ENCODE assay signal across 40 cellular contexts in genomic region chr12:30603129-30603528, GRCh38.
"Had no signal": no experiment of that assay in that cellular context is flagged by ENCODE, and none has a peak within 500 bp of the region (broad histone marks: within the 10 kb centered on the region; RNA-seq: fewer than 3 reads in every experiment).

No MANE protein-coding gene starts in this region.

- H3K36me3 ChIP-seq: adrenal gland, ascending aorta, brain microvascular endothelial cell, breast epithelium, cardiac muscle cell, colonic mucosa had no signal

- H3K27ac Mint-ChIP-seq: activated naive CD4-positive, alpha-beta T cell treated with anti-CD3 and anti-CD28 coated beads for 36 hours; activated naive CD4-positive, alpha-beta T cell treated with anti-CD3 and anti-CD28 coated beads, Interleukin-2, amount 10 ng/mL, durations not matched to agents 7 days and 5 days; activated naive CD4-positive, alpha-beta T cell treated with anti-CD3 and anti-CD28 coated beads, Interleukin-2, amount 50 U/mL, for 24 hours; activated naive CD4-positive, alpha-beta T cell treated with anti-CD3 and anti-CD28 coated beads, Interleukin-2, amount 50 U/mL, for 72 hours; activated naive CD8-positive, alpha-beta T cell; activated naive CD8-positive, alpha-beta T cell treated with anti-CD3 and anti-CD28 coated beads for 36 hours; activated naive CD8-positive, alpha-beta T cell treated with anti-CD3 and anti-CD28 coated beads, Interleukin-2, amount 10 ng/mL, durations not matched to agents 7 days and 5 days; activated naive CD8-positive, alpha-beta T cell treated with anti-CD3 and anti-CD28 coated beads, Interleukin-2, amount 50 U/mL, for 24 hours; activated T-cell treated with anti-CD3 and anti-CD28 coated beads, Interleukin-2, amount 50 U/mL, for 72 hours; activated T-helper 1 cell treated with anti-CD3 and anti-CD28 coated beads, Interleukin-12 subunit alpha, Interleukin-12 subunit beta, Interleukin-2, Interleukin-4 antibody, amounts not matched to agents 30 ng/mL and 10 ng/mL and 1 ng/mL, durations not matched to agents 14 hours and 24 hours and 36 hours; activated T-helper 17 cell treated with anti-CD3 and anti-CD28 coated beads, Interleukin-2, amount 50 U/mL, for 72 hours; activated T-helper 2 cell treated with anti-CD3 and anti-CD28 coated beads, Interferon-gamma antibody, Interleukin-2, Interleukin-4, amounts not matched to agents 10 μg/mL and 5 μg/mL and 100 μg/mL, durations not matched to agents 14 hours and 24 hours and 36 hours; brain had no signal

- H3K27me3 Mint-ChIP-seq: activated naive CD4-positive, alpha-beta T cell treated with anti-CD3 and anti-CD28 coated beads, Interleukin-2, amount 10 ng/mL, durations not matched to agents 7 days and 5 days; activated T-helper 17 cell treated with anti-CD3 and anti-CD28 coated beads, Interleukin-2, amount 50 U/mL, for 72 hours had no signal

- ATAC-seq: activated naive CD4-positive, alpha-beta T cell treated with anti-CD3 and anti-CD28 coated beads, Interleukin-2, amount 50 U/mL, for 72 hours; activated naive CD8-positive, alpha-beta T cell treated with anti-CD3 and anti-CD28 coated beads, Interleukin-2, amount 50 U/mL, for 24 hours; activated T-cell treated with anti-CD3 and anti-CD28 coated beads, Interleukin-2, amount 50 U/mL, for 4 hours; activated T-cell treated with anti-CD3 and anti-CD28 coated beads, Interleukin-2, amount 50 U/mL, for 72 hours; activated T-helper 17 cell treated with anti-CD3 and anti-CD28 coated beads, Interleukin-2, amount 50 U/mL, for 72 hours; body of pancreas had no signal

- FAIRE-seq: astrocyte, bronchial epithelial cell, colon had no signal

- H3K36me3 Mint-ChIP-seq: activated naive CD4-positive, alpha-beta T cell treated with anti-CD3 and anti-CD28 coated beads, Interleukin-2, amount 10 ng/mL, durations not matched to agents 7 days and 5 days; activated naive CD8-positive, alpha-beta T cell treated with anti-CD3 and anti-CD28 coated beads, Interleukin-2, amount 10 ng/mL, durations not matched to agents 7 days and 5 days had no signal

- H3K4me3 Mint-ChIP-seq: activated naive CD4-positive, alpha-beta T cell treated with anti-CD3 and anti-CD28 coated beads for 36 hours; activated naive CD4-positive, alpha-beta T cell treated with anti-CD3 and anti-CD28 coated beads, Interleukin-2, amount 10 ng/mL, durations not matched to agents 7 days and 5 days; activated naive CD4-positive, alpha-beta T cell treated with anti-CD3 and anti-CD28 coated beads, Interleukin-2, amount 50 U/mL, for 24 hours; activated naive CD8-positive, alpha-beta T cell; activated naive CD8-positive, alpha-beta T cell treated with anti-CD3 and anti-CD28 coated beads for 36 hours; activated naive CD8-positive, alpha-beta T cell treated with anti-CD3 and anti-CD28 coated beads, Interleukin-2, amount 10 ng/mL, durations not matched to agents 7 days and 5 days; activated naive CD8-positive, alpha-beta T cell treated with anti-CD3 and anti-CD28 coated beads, Interleukin-2, amount 50 U/mL, for 24 hours; activated T-cell treated with anti-CD3 and anti-CD28 coated beads, Interleukin-2, amount 50 U/mL, for 4 hours; activated T-cell treated with anti-CD3 and anti-CD28 coated beads, Interleukin-2, amount 50 U/mL, for 72 hours; activated T-helper 1 cell treated with anti-CD3 and anti-CD28 coated beads, Interleukin-12 subunit alpha, Interleukin-12 subunit beta, Interleukin-2, Interleukin-4 antibody, amounts not matched to agents 30 ng/mL and 10 ng/mL and 1 ng/mL, durations not matched to agents 14 hours and 24 hours and 36 hours; activated T-helper 17 cell treated with anti-CD3 and anti-CD28 coated beads, Interleukin-2, amount 50 U/mL, for 72 hours; brain; central memory CD8-positive, alpha-beta T cell had no signal

- H3K4me3 ChIP-seq: adrenal gland, ascending aorta, body of pancreas, breast epithelium, cardiac muscle cell, colonic mucosa had no signal

- H3K4me1 Mint-ChIP-seq: activated naive CD4-positive, alpha-beta T cell treated with anti-CD3 and anti-CD28 coated beads, Interleukin-2, amount 10 ng/mL, durations not matched to agents 7 days and 5 days; activated naive CD4-positive, alpha-beta T cell treated with anti-CD3 and anti-CD28 coated beads, Interleukin-2, amount 50 U/mL, for 24 hours; activated naive CD8-positive, alpha-beta T cell treated with anti-CD3 and anti-CD28 coated beads for 36 hours; activated naive CD8-positive, alpha-beta T cell treated with anti-CD3 and anti-CD28 coated beads, Interleukin-2, amount 10 ng/mL, durations not matched to agents 7 days and 5 days; activated naive CD8-positive, alpha-beta T cell treated with anti-CD3 and anti-CD28 coated beads, Interleukin-2, amount 50 U/mL, for 24 hours; activated T-helper 17 cell treated with anti-CD3 and anti-CD28 coated beads, Interleukin-2, amount 50 U/mL, for 72 hours; central memory CD8-positive, alpha-beta T cell had no signal

- H3K27ac ChIP-seq: adrenal gland, ascending aorta, body of pancreas, brain microvascular endothelial cell, breast epithelium, cardiac muscle cell, colonic mucosa had no signal

- H3K9me3 ChIP-seq: adrenal gland, body of pancreas had no signal

- H3K4me1 ChIP-seq: adrenal gland, ascending aorta, body of pancreas, breast epithelium, colonic mucosa had no signal

- DNase-seq: activated effector memory CD4-positive, alpha-beta T cell treated with anti-CD3 and anti-CD28 coated beads, Interleukin-2, amount 50 U/mL, for 16 hours; activated effector memory CD4-positive, alpha-beta T cell treated with Interleukin-2 at 50 U/mL for 16 hours; activated gamma-delta T cell; activated gamma-delta T cell treated with Interleukin-2 at 50 U/mL for 16 hours; activated naive CD4-positive, alpha-beta T cell; activated naive CD4-positive, alpha-beta T cell treated with anti-CD3 and anti-CD28 coated beads for 36 hours; activated naive CD4-positive, alpha-beta T cell treated with anti-CD3 and anti-CD28 coated beads, Interleukin-2, amount 10 ng/mL, durations not matched to agents 7 days and 5 days; activated naive CD4-positive, alpha-beta T cell treated with anti-CD3 and anti-CD28 coated beads, Interleukin-2, amount 50 U/mL, for 16 hours; activated naive CD4-positive, alpha-beta T cell treated with Interleukin-2 at 50 U/mL for 16 hours; activated naive CD8-positive, alpha-beta T cell treated with anti-CD3 and anti-CD28 coated beads for 36 hours; activated naive CD8-positive, alpha-beta T cell treated with anti-CD3 and anti-CD28 coated beads, Interleukin-2, amount 10 ng/mL, durations not matched to agents 7 days and 5 days; activated naive CD8-positive, alpha-beta T cell treated with anti-CD3 and anti-CD28 coated beads, Interleukin-2, amount 50 U/mL, for 24 hours; activated T-cell treated with anti-CD3 and anti-CD28 coated beads, Interleukin-2, amount 50 U/mL, for 4 hours; activated T-cell treated with anti-CD3 and anti-CD28 coated beads, Interleukin-2, amount 50 U/mL, for 48 hours; activated T-cell treated with anti-CD3 and anti-CD28 coated beads, Interleukin-2, amount 50 U/mL, for 72 hours; adrenal gland; amniotic stem cell; amygdala; anterior cingulate cortex; aorta; body of pancreas; brain microvascular endothelial cell; caudate nucleus; central memory CD4-positive, alpha-beta T cell; cerebellar nuclear complex; colonic mucosa had no signal

- H3K27me3 ChIP-seq: adrenal gland, ascending aorta, body of pancreas, brain microvascular endothelial cell, breast epithelium, cardiac muscle cell, colonic mucosa had no signal
